Comparison of ENCODE assay signal across 17 cellular contexts in genomic region chr1:245301162-245301580, GRCh38.
DNase-seq lines count a peak whose midpoint lies in the region; ATAC-seq and TF ChIP-seq lines count a peak whose summit lies in the region.
"Had no signal": no experiment of that assay in that cellular context is flagged by ENCODE, and none has a peak within 500 bp of the region (broad histone marks: within the 10 kb centered on the region; RNA-seq: fewer than 3 reads in every experiment).

No MANE protein-coding gene starts in this region.

- H3K4me1 ChIP-seq in right cardiac atrium (ENCODE audit: control insufficient read depth, insufficient read depth, low read length) (no peaks in the 10 kb centered on the region), skeletal muscle tissue (ENCODE audit: control insufficient read depth in 3 of 3, insufficient read depth in 3 of 3, low read length in 3 of 3) (peaks cover 2 to 6% (median 3%) of the 10 kb centered on the region in 3 donors)

- peak overlapping the region; percentile 34; the same call in 1 of the 2 replicates for H3K4me3 Mint-ChIP-seq in HFFc6
- H3K4me3 Mint-ChIP-seq: GM23338; stimulated activated naive B cell treated with anti-CD40 and anti-IgM and Interleukin-4, amounts not matched to agents 10 μg/mL and 1 μg/mL and 100 μg/mL, for 72 hours had no signal

- peak; percentile 87 to 93 for ATAC-seq in right cardiac atrium
- no peak for ATAC-seq in activated CD4-positive, CD25-positive, alpha-beta regulatory T cell treated with anti-CD3 and anti-CD28 coated beads, Interleukin-2, amount 50 U/mL, for 24 hours
- ATAC-seq: esophagus mucosa; GM23338; stimulated activated naive B cell treated with anti-CD40 and anti-IgM and Interleukin-4, amounts not matched to agents 10 μg/mL and 1 μg/mL and 100 μg/mL, for 72 hours had no signal

- H3K36me3 Mint-ChIP-seq in HFFc6 (ENCODE audit: low read depth) = no peaks in the 10 kb centered on the region
- H3K36me3 Mint-ChIP-seq: stimulated activated naive B cell treated with anti-CD40 and anti-IgM and Interleukin-4, amounts not matched to agents 10 μg/mL and 1 μg/mL and 100 μg/mL, for 72 hours had no signal

- intact Hi-C loops in right cardiac atrium (cut with DNase I) = no loop called here

- no peak overlapping the region for H3K4me3 ChIP-seq in choroid plexus epithelial cell (ENCODE audit: low read depth, low read length)
- H3K4me3 ChIP-seq in right cardiac atrium (ENCODE audit: low read length) = no peak overlapping the region
- peak overlapping the region in 2 of 3 donors; percentile 29 to 46 for H3K4me3 ChIP-seq in skeletal muscle tissue (ENCODE audit: low read length in 3 of 3)
- H3K4me3 ChIP-seq: GM23338 had no signal

- DNase-seq in HFFc6 (no peak), choroid plexus epithelial cell (ENCODE audit: low read depth) (peak; percentile 57), right cardiac atrium (peak in 2 of 3 donors; percentile 69 to 71), DMS53 treated with DMSO at 0.1 percent for 48 hours (lab: John Stamatoyannopoulos, UW; ENCODE audit: unreplicated experiment) (no peak), UCSD-AML1 (lab: John Stamatoyannopoulos, UW; ENCODE audit: unreplicated experiment) (no peak)
- no peak for DNase-seq in activated CD4-positive, CD25-positive, alpha-beta regulatory T cell treated with anti-CD3 and anti-CD28 coated beads, Interleukin-2, amount 50 U/mL, for 72 hours
- DNase-seq: activated CD8-positive, alpha-beta memory T cell treated with anti-CD3 and anti-CD28 coated beads for 24 hours; activated naive CD4-positive, alpha-beta T cell; cerebellar nuclear complex; NCI-H2029 treated with DMSO at 0.1 percent for 48 hours; NCI-H774; stimulated activated CD4-positive, alpha-beta T cell treated with anti-CD3 and anti-CD28 coated beads, Interleukin-4, amount 100 ng/mL, for 1 hour; stimulated activated naive B cell treated with anti-CD40 and anti-IgM and Interleukin-4, amounts not matched to agents 10 μg/mL and 1 μg/mL and 100 μg/mL, for 72 hours had no signal

- no peaks in the 10 kb centered on the region for H3K9me3 ChIP-seq in right cardiac atrium (ENCODE audit: control insufficient read depth, low read length)
- H3K9me3 ChIP-seq in skeletal muscle tissue (ENCODE audit: control insufficient read depth in 3 of 3, low read length in 3 of 3) = no peaks in the 10 kb centered on the region

- WGBS in right cardiac atrium = 29% methylated on average over 10 of the region's 10 CpGs

- H3K4me1 Mint-ChIP-seq in HFFc6 (ENCODE audit: low read depth) = peaks cover 33% of the 10 kb centered on the region
- H3K4me1 Mint-ChIP-seq: GM23338; stimulated activated naive B cell treated with anti-CD40 and anti-IgM and Interleukin-4, amounts not matched to agents 10 μg/mL and 1 μg/mL and 100 μg/mL, for 72 hours had no signal

- TF ChIP-seq CTCF in HFFc6 (IDR thresholded peaks at IDR 0.05) (no peak), choroid plexus epithelial cell (conservative IDR thresholded peaks at IDR 0.05; ENCODE audit: low read depth, low read length) (no peak)

- H3K27me3 ChIP-seq in right cardiac atrium (ENCODE audit: control insufficient read depth, insufficient read depth) (no peaks in the 10 kb centered on the region), skeletal muscle tissue (ENCODE audit: control insufficient read depth in 3 of 3, insufficient read depth in 3 of 3, low read length in 3 of 3) (peaks cover 0 to 2% (median 0%) of the 10 kb centered on the region in 3 donors)

- H3K27ac ChIP-seq in right cardiac atrium (ENCODE audit: low read length) (no peak overlapping the region), skeletal muscle tissue (ENCODE audit: low read depth, low read length) (no peak overlapping the region)

- H3K9ac ChIP-seq in skeletal muscle tissue (ENCODE audit: low read depth in 1 of 3, low read length in 3 of 3) = no peak overlapping the region

- H3K9me3 Mint-ChIP-seq in HFFc6 = no peaks in the 10 kb centered on the region
- H3K9me3 Mint-ChIP-seq: GM23338 had no signal

- no peak overlapping the region for H3K27ac Mint-ChIP-seq in HFFc6
- H3K27ac Mint-ChIP-seq: GM23338; stimulated activated naive B cell treated with anti-CD40 and anti-IgM and Interleukin-4, amounts not matched to agents 10 μg/mL and 1 μg/mL and 100 μg/mL, for 72 hours had no signal

- no peaks in the 10 kb centered on the region for H3K36me3 ChIP-seq in skeletal muscle tissue (ENCODE audit: control insufficient read depth in 3 of 3, insufficient read depth in 3 of 3, low read length in 3 of 3)

- H3K27me3 Mint-ChIP-seq in HFFc6 (ENCODE audit: insufficient read depth) = peaks cover 2% of the 10 kb centered on the region; the same call in 1 of the 2 replicates

Comparison
In these comparisons a context has a peak if more than half of its experiments do, and no peak if none do; other contexts are left out.
1. DNase-seq: peak in choroid plexus epithelial cell (single experiment) and right cardiac atrium (2 of 3); none in HFFc6 (single experiment), DMS53 treated with DMSO at 0.1 percent for 48 hours (single experiment), UCSD-AML1 (single experiment) and activated CD4-positive, CD25-positive, alpha-beta regulatory T cell treated with anti-CD3 and anti-CD28 coated beads, Interleukin-2, amount 50 U/mL, for 72 hours (single experiment).
2. H3K4me3 ChIP-seq: peak in skeletal muscle tissue (2 of 3); none in choroid plexus epithelial cell (single experiment) and right cardiac atrium (single experiment).
3. ATAC-seq: peak in right cardiac atrium (2 of 2); none in activated CD4-positive, CD25-positive, alpha-beta regulatory T cell treated with anti-CD3 and anti-CD28 coated beads, Interleukin-2, amount 50 U/mL, for 24 hours (0 of 2).